Comparison of ENCODE assay signal across 8 cellular contexts in the genomic region with DNA sequence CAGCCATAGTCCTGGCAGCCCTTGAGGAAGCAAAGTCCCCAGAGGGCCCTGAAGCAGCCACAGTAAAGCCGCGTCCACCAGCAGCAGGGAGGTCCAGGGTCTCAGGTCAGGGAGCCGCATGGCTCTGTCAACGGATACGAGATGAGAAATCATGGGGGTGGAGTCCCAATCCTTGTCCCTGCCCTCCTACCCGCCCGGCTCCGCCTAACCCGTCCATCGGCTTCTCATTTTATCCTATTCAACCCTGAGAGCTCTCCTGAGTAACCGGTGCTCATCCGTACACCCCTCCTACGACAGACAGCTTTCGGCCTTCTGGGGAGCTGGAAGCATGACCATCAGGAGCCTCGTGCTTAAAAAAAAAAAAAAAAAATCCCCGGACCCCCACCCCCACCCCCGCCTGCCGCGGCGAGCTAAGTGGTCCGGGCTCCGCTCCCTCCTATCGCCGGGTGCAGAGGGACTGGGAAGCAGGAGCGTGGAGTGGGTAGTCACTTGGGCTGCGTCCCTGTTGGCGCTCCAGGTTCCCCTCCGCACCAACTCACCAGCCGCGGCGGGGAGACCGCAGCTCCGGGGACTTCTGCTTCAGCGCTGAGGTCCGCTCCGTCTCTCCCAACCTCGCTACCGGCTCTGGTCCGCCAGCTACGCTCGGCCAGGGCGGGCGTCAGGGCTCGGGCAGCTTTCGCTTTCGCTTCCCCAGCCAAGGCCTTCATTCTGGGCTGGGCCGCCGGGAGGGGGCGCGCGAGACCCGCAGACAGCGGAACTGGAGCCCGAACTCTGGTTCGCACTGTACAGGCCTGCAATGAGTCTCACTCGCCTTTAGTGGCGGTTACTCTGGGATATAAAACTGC. TPM values are rescaled to one million over a fixed set of nuclear protein-coding genes. Genes with fewer than 3 reads are reported as not detected.
DNase-seq lines count a peak whose midpoint lies in the region; ATAC-seq and TF ChIP-seq lines count a peak whose summit lies in the region.

TSS of gene TAP2 (minus strand) at position 626 of the 845 bp plus-strand sequence. CDS start at position 120, 506 bp downstream.

- peak within 1 kb of the TSS; percentile 14 for H4K12ac ChIP-seq in trophoblast cell (ENCODE audit: low read depth, low read length)

- no CpG with 5 or more reads among the region's 57 CpGs for WGBS in trophoblast cell (ENCODE audit: extremely low coverage, insufficient coverage, insufficient read length)
- WGBS in transverse colon (ENCODE audit: low coverage in 1 of 2), 2 donors, result 0% methylated on average over 12 to 53 of the region's 57 CpGs

- no peak within 1 kb of the TSS for H3K23ac ChIP-seq in trophoblast cell (ENCODE audit: low read length)

- no peak within 1 kb of the TSS for H2BK120ac ChIP-seq in trophoblast cell (ENCODE audit: insufficient read depth, low read length, poor library complexity)

- H3K4me3 ChIP-seq in GM12875 (ENCODE audit: low read depth, low read length) (peak within 1 kb of the TSS; percentile 82), trophoblast cell (ENCODE audit: low read depth, low read length) (peak within 1 kb of the TSS; percentile 76), transverse colon (peak within 1 kb of the TSS; percentile 60 to 93 (median 86))

- no peak within 1 kb of the TSS for H3K14ac ChIP-seq in trophoblast cell (ENCODE audit: low read length)

- H3K4me1 ChIP-seq in trophoblast cell (ENCODE audit: control insufficient read depth in 1 of 2, insufficient read depth in 2 of 2, low read length in 2 of 2), result peaks cover 5 to 6% of the 10 kb centered on the region in 2 experiments
- peaks cover 3 to 33% (median 16%) of the 10 kb centered on the region in 4 donors for H3K4me1 ChIP-seq in transverse colon

- H3K9me3 ChIP-seq in trophoblast cell (ENCODE audit: insufficient read depth, low read depth, low read length) (peaks cover 1% of the 10 kb centered on the region), transverse colon (no peaks in the 10 kb centered on the region)

- TF ChIP-seq EP300 in transverse colon (IDR thresholded peaks at IDR 0.05; ENCODE audit: low read depth), result no peak

- intact Hi-C loops in Right ventricle myocardium superior (cut with DNase I), result loop anchor here (2.0 kb wide), 1 partner anchor 16 kb away; the partner anchor contains the start of gene PSMB9
- intact Hi-C loops in transverse colon (cut with DNase I; ENCODE audit: low total_unique reads), result no loop called here

- peak; percentile 73 for DNase-seq in NCI-H128 (lab: John Stamatoyannopoulos, UW; ENCODE audit: unreplicated experiment)
- DNase-seq in SW 1271 (lab: John Stamatoyannopoulos, UW), result peak; percentile 64 to 92
- peak; percentile 94 for DNase-seq in activated naive CD8-positive, alpha-beta T cell treated with anti-CD3 and anti-CD28 coated beads, Interleukin-2, amount 50 U/mL, for 16 hours (ENCODE audit: low read depth, low spot score)
- DNase-seq in Right ventricle myocardium superior, result peak; percentile 98
- DNase-seq in trophoblast cell, result peak; percentile 94 to 98
- peak; percentile 99 for DNase-seq in transverse colon

- peak within 1 kb of the TSS; percentile 30 for H4K8ac ChIP-seq in trophoblast cell (ENCODE audit: low read depth, low read length)

- peaks cover 0 to 2% of the 10 kb centered on the region in 2 experiments for H3K36me3 ChIP-seq in trophoblast cell (ENCODE audit: control insufficient read depth in 1 of 2, insufficient read depth in 2 of 2, low read length in 2 of 2)
- peaks cover 0 to 22% (median 0%) of the 10 kb centered on the region in 4 donors for H3K36me3 ChIP-seq in transverse colon

- H3K27ac ChIP-seq in trophoblast cell (ENCODE audit: low read depth, low read length), result no peak within 1 kb of the TSS
- H3K27ac ChIP-seq in transverse colon, result peak within 1 kb of the TSS; percentile 92 to 99 (median 96)

- H4K91ac ChIP-seq in trophoblast cell (ENCODE audit: low read depth, low read length), result no peak within 1 kb of the TSS

- H3K18ac ChIP-seq in trophoblast cell (ENCODE audit: low read length), result peak within 1 kb of the TSS; percentile 28

- H3K4me2 ChIP-seq in trophoblast cell (ENCODE audit: low read length), result peak within 1 kb of the TSS; percentile 71

- in situ Hi-C loops in transverse colon (cut with MboI; ENCODE audit: low pct_ligation_motif_present in 1 of 4, low pct_unique_long_range_greater_than_20kb in 1 of 4, low sequenced_read_pairs in 3 of 4), result no loop called here

- peak; percentile 81 for ATAC-seq in HG02759 (IDR thresholded peaks at IDR 0.05; ENCODE audit: unreplicated experiment)
- peak; percentile 98 for ATAC-seq in Right ventricle myocardium superior (ENCODE audit: poor library complexity)

- no peaks in the 10 kb centered on the region for H3K79me2 ChIP-seq in trophoblast cell (ENCODE audit: control insufficient read depth, insufficient read depth, low read length, poor library complexity)

- H3K9ac ChIP-seq in trophoblast cell (ENCODE audit: low read length), result peak within 1 kb of the TSS; percentile 57

- H2AFZ ChIP-seq in trophoblast cell (ENCODE audit: insufficient read depth, low read length, poor library complexity), result peak within 1 kb of the TSS; percentile 80

- TF ChIP-seq POLR2A in transverse colon (IDR thresholded peaks at IDR 0.05), result peak; percentile 74

- H3K27me3 ChIP-seq in trophoblast cell (ENCODE audit: insufficient read depth, low read length) (peaks cover 15% of the 10 kb centered on the region), transverse colon (no peaks in the 10 kb centered on the region)

- peak; percentile 93 for TF ChIP-seq CTCF in GM12875 (IDR thresholded peaks at IDR 0.05; ENCODE audit: borderline replicate concordance, insufficient read depth, low read depth, low read length)
- peak; percentile 93 to 99 (median 95) for TF ChIP-seq CTCF in transverse colon (IDR thresholded peaks at IDR 0.05)

- H2AK5ac ChIP-seq in trophoblast cell (ENCODE audit: low read length), result no peak within 1 kb of the TSS

- no peak within 1 kb of the TSS for H2BK5ac ChIP-seq in trophoblast cell (ENCODE audit: low read depth, low read length, poor library complexity)

- H3K4ac ChIP-seq in trophoblast cell (ENCODE audit: low read depth, low read length), result no peak within 1 kb of the TSS

- no peaks in the 10 kb centered on the region for H3K79me1 ChIP-seq in trophoblast cell (ENCODE audit: low read length)

- H2BK12ac ChIP-seq in trophoblast cell (ENCODE audit: low read length), result no peak within 1 kb of the TSS

RNA-seq across cellular contexts. Expression of gene TAP2, which starts in this region (rescaled TPM):
- 19.3 TPM for total RNA-seq in Right ventricle myocardium superior
- polyA plus RNA-seq in trophoblast cell (2013), result 0.82 and 0.92 TPM in 2 replicates
- total RNA-seq in transverse colon, result 10 to 100 TPM; 12.3 to 48.2 (median 27.1) TPM
